In the genomic region with DNA sequence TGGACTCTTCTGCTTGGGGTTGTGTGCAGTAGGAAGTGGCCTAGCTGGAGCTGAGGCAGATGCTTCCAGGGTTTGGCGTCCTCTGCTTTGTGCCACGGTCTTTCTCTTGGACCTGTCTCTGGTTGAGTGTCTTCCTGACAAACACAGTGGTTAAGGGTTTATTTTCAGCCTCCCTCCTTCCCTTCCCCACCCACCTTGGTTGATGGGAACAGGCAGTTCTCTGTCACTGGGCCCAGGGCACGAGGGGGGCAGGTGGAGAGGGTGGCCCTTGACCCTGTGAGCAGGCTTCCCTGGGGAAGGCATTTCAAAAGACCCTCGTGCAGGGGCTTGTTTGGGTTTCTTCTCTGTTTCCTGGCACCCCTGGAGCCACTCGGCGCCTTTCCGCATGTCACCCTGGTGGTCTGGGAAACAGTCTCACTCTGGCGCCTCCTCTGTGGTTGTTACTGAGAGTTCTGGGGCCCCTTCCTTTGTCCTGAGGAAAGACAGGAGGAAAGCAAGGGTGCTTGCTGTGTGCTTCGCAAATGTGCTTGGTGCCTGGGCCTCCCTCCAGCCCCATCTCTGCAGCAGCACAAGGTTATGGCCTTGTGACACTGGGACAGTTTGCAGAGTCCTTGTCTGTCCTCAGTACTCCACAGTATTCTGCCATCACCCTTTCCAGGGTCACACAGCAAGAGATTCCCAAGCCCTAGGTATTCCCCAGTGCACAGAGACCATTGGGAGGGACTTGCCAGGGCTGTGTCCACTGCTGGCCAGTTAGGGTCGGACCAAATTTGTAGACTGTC, we compare ENCODE assay signal across 14 cellular contexts. TPM values are rescaled to one million over a fixed set of nuclear protein-coding genes. Genes with fewer than 3 reads are reported as not detected.
DNase-seq lines count a peak whose midpoint lies in the region; ATAC-seq and TF ChIP-seq lines count a peak whose summit lies in the region.
"Had no signal": no experiment of that assay in that cellular context is flagged by ENCODE, and none has a peak within 500 bp of the region (broad histone marks: within the 10 kb centered on the region; RNA-seq: fewer than 3 reads in every experiment).

No MANE protein-coding gene starts in this region.

- no peak overlapping the region for H3K4me3 Mint-ChIP-seq in CD4-positive, alpha-beta memory T cell
- no peak overlapping the region for H3K4me3 Mint-ChIP-seq in activated CD8-positive, alpha-beta memory T cell treated with anti-CD3 and anti-CD28 coated beads, Interleukin-2, amount 10 ng/mL, durations not matched to agents 7 days and 5 days

- peaks cover 42% of the 10 kb centered on the region for H3K36me3 ChIP-seq in CD4-positive, alpha-beta memory T cell (ENCODE audit: insufficient read depth, low read length)
- peaks cover 0 to 75% of the 10 kb centered on the region in 2 donors for H3K36me3 ChIP-seq in adrenal gland (replicated peaks in 1 of 2)

- no peaks in the 10 kb centered on the region for H3K4me1 ChIP-seq in CD4-positive, alpha-beta memory T cell (ENCODE audit: insufficient read depth, low read length)
- peaks cover 34 to 62% of the 10 kb centered on the region in 2 donors for H3K4me1 ChIP-seq in adrenal gland (replicated peaks in 1 of 2)

- 55 to 63% (median 59%) methylated on average over 7 to 10 of the region's 10 CpGs for whole genome bisulfite sequencing in adrenal gland, 4 donors

- TF ChIP-seq CTCF in adrenal gland (IDR thresholded peaks at IDR 0.05), result no peak

- no peaks in the 10 kb centered on the region for H3K27me3 Mint-ChIP-seq in CD4-positive, alpha-beta memory T cell
- H3K27me3 Mint-ChIP-seq in activated CD8-positive, alpha-beta memory T cell treated with anti-CD3 and anti-CD28 coated beads, Interleukin-2, amount 10 ng/mL, durations not matched to agents 7 days and 5 days, result no peaks in the 10 kb centered on the region

- CTCF ChIA-PET in CD4-positive, alpha-beta memory T cell (lab: Charles Lee; ENCODE audit: partially characterized antibody), result no interaction called here
- CTCF ChIA-PET in activated CD8-positive, alpha-beta memory T cell treated with anti-CD3 and anti-CD28 coated beads, Interleukin-2, amount 10 ng/mL, durations not matched to agents 7 days and 5 days (lab: Charles Lee), result no interaction called here

- peaks cover 0 to 3% (median 0%) of the 10 kb centered on the region in 4 donors for H3K4me1 Mint-ChIP-seq in CD4-positive, alpha-beta memory T cell
- no peaks in the 10 kb centered on the region for H3K4me1 Mint-ChIP-seq in activated CD8-positive, alpha-beta memory T cell treated with anti-CD3 and anti-CD28 coated beads, Interleukin-2, amount 10 ng/mL, durations not matched to agents 7 days and 5 days

- POLR2A ChIA-PET in CD4-positive, alpha-beta memory T cell (lab: Charles Lee; ENCODE audit: partially characterized antibody), result no interaction called here

- intact Hi-C loops in CD4-positive, alpha-beta memory T cell (cut with micrococcal nuclease), result no loop called here
- intact Hi-C loops in adrenal gland (cut with DNase I) (loop anchor here in 1 of 2 donors (5.0 kb wide), 1 partner anchor 37 kb away; no protein-coding TSS in a partner anchor), left cardiac atrium (cut with DNase I) (no loop called here)

- no peak for DNase-seq in CD4-positive, alpha-beta memory T cell
- DNase-seq in adrenal gland, result peak in 5 of 7 donors; percentile 64 to 71 (median 68)
- peak; percentile 15 for DNase-seq in left cardiac atrium
- no peak for DNase-seq in activated CD8-positive, alpha-beta memory T cell treated with anti-CD3 and anti-CD28 coated beads, Interleukin-2, amount 10 ng/mL, durations not matched to agents 7 days and 5 days
- no peak for DNase-seq in NCI-H1417 (lab: John Stamatoyannopoulos, UW)
- no peak for DNase-seq in superior temporal gyrus (ENCODE audit: extremely low spot score)
- no peak for DNase-seq in substantia nigra (lab: John Stamatoyannopoulos, UW)
- DNase-seq: activated CD4-positive, alpha-beta T cell treated with anti-CD3 and anti-CD28 coated beads, Interleukin-2, amount 50 U/mL, for 4 hours; effector memory CD4-positive, alpha-beta T cell; foreskin fibroblast; NCI-H1694; tibial artery had no signal

- no peak for TF ChIP-seq POLR2A in adrenal gland (IDR thresholded peaks at IDR 0.05)

- H3K9me3 ChIP-seq in CD4-positive, alpha-beta memory T cell (ENCODE audit: control insufficient read depth in 1 of 2, low read length in 2 of 2), result no peaks in the 10 kb centered on the region
- H3K9me3 ChIP-seq in adrenal gland (replicated peaks in 1 of 3), result no peaks in the 10 kb centered on the region
- H3K9me3 ChIP-seq: tibial artery had no signal

- no peak overlapping the region for H3K4me3 ChIP-seq in CD4-positive, alpha-beta memory T cell (ENCODE audit: low read length in 2 of 2)
- H3K4me3 ChIP-seq in adrenal gland (no peak overlapping the region), skin epidermis (no peak overlapping the region)
- H3K4me3 ChIP-seq: tibial artery had no signal

- peaks cover 31 to 64% of the 10 kb centered on the region in 2 donors for H3K36me3 Mint-ChIP-seq in CD4-positive, alpha-beta memory T cell
- H3K36me3 Mint-ChIP-seq in activated CD8-positive, alpha-beta memory T cell treated with anti-CD3 and anti-CD28 coated beads, Interleukin-2, amount 10 ng/mL, durations not matched to agents 7 days and 5 days, result peaks cover 15% of the 10 kb centered on the region

- no peak overlapping the region for H3K27ac ChIP-seq in CD4-positive, alpha-beta memory T cell (ENCODE audit: low read depth, low read length)
- H3K27ac ChIP-seq in adrenal gland (peak overlapping the region in 4 of 5 donors; percentile 64 to 94 (median 82)), skin epidermis (peak overlapping the region in 14 of 21 experiments; percentile 17 to 71 (median 55)), substantia nigra (ENCODE audit: low read depth, low read length, poor library complexity, severe bottlenecking) (no peak overlapping the region)

- peak overlapping the region in 4 of 7 donors; percentile 24 to 62 (median 54) for H3K27ac Mint-ChIP-seq in CD4-positive, alpha-beta memory T cell
- H3K27ac Mint-ChIP-seq in activated CD8-positive, alpha-beta memory T cell treated with anti-CD3 and anti-CD28 coated beads, Interleukin-2, amount 10 ng/mL, durations not matched to agents 7 days and 5 days, result no peak overlapping the region

- H3K27me3 ChIP-seq in CD4-positive, alpha-beta memory T cell (ENCODE audit: insufficient read depth, low read length), result no peaks in the 10 kb centered on the region
- no peaks in the 10 kb centered on the region for H3K27me3 ChIP-seq in adrenal gland
- H3K27me3 ChIP-seq: tibial artery had no signal

- no peaks in the 10 kb centered on the region for H3K9me3 Mint-ChIP-seq in CD4-positive, alpha-beta memory T cell
- no peaks in the 10 kb centered on the region for H3K9me3 Mint-ChIP-seq in activated CD8-positive, alpha-beta memory T cell treated with anti-CD3 and anti-CD28 coated beads, Interleukin-2, amount 10 ng/mL, durations not matched to agents 7 days and 5 days (ENCODE audit: low read depth)

- no peak for ATAC-seq in left cardiac atrium
- ATAC-seq in activated CD8-positive, alpha-beta memory T cell treated with anti-CD3 and anti-CD28 coated beads, Interleukin-2, amount 10 ng/mL, durations not matched to agents 7 days and 5 days, result no peak

RNA-seq across cellular contexts. Expression of a gene that starts 10.3 kb away (rescaled TPM):
- 10 to 100 TPM; 11.3 to 13.9 TPM for total RNA-seq in CD4-positive, alpha-beta memory T cell
- polyA plus RNA-seq in CD4-positive, alpha-beta memory T cell, result not detected
- total RNA-seq in adrenal gland (100 to 1,000 TPM; 210 to 650 (median 466) TPM), left cardiac atrium (100 to 1,000 TPM; 169 to 195 TPM)
- polyA plus RNA-seq in adrenal gland, result 1,000 to 10,000 TPM in 1 of 3 donors, 100 to 1,000 TPM in 1, 10 to 100 TPM in 1; 33.9 to 1,593 (median 996) TPM
- not detected for total RNA-seq in activated CD8-positive, alpha-beta memory T cell treated with anti-CD3 and anti-CD28 coated beads, Interleukin-2, amount 10 ng/mL, durations not matched to agents 7 days and 5 days

RNA-seq across cellular contexts. Expression of a gene that starts 29.5 kb away (rescaled TPM):
- 100 to 1,000 TPM; 189 to 205 TPM for total RNA-seq in CD4-positive, alpha-beta memory T cell
- 10 to 100 TPM; 10.2 to 25.8 TPM for polyA plus RNA-seq in CD4-positive, alpha-beta memory T cell
- 100 to 1,000 TPM in 5 of 8 donors, 10 to 100 TPM in 3; 69.5 to 145 (median 113) TPM for total RNA-seq in adrenal gland
- polyA plus RNA-seq in adrenal gland, result 100 to 1,000 TPM in 1 of 3 donors, 10 to 100 TPM in 2; 39.4 to 186 (median 93.5) TPM
- 10 to 100 TPM; 45.9 to 49.0 TPM for total RNA-seq in left cardiac atrium
- total RNA-seq in activated CD8-positive, alpha-beta memory T cell treated with anti-CD3 and anti-CD28 coated beads, Interleukin-2, amount 10 ng/mL, durations not matched to agents 7 days and 5 days, result 10 to 100 TPM; 72.9 to 84.1 TPM

RNA-seq across cellular contexts. Expression of a gene that starts 31.0 kb away (rescaled TPM):
- total RNA-seq in CD4-positive, alpha-beta memory T cell, result 1 to 10 TPM; 5.3 to 7.1 TPM
- under 1 TPM in 1 of 2 donors, not detected in 1; 0.92 TPM for polyA plus RNA-seq in CD4-positive, alpha-beta memory T cell
- total RNA-seq in adrenal gland, result 10 to 100 TPM in 3 of 8 donors, 1 to 10 TPM in 5; 1.1 to 42.0 (median 6.3) TPM
- polyA plus RNA-seq in adrenal gland, result 10 to 100 TPM in 2 of 3 donors, 1 to 10 TPM in 1; 4.2 to 32.7 (median 26.7) TPM
- 1,000 to 10,000 TPM; 2,841 to 3,233 TPM for total RNA-seq in left cardiac atrium
- 1 to 10 TPM; 1.4 to 2.6 TPM for total RNA-seq in activated CD8-positive, alpha-beta memory T cell treated with anti-CD3 and anti-CD28 coated beads, Interleukin-2, amount 10 ng/mL, durations not matched to agents 7 days and 5 days

RNA-seq across cellular contexts. Expression of a gene that starts 40.0 kb away (rescaled TPM):
- total RNA-seq in CD4-positive, alpha-beta memory T cell, result under 1 TPM; 0.17 to 0.22 TPM
- under 1 TPM in 1 of 2 donors, not detected in 1; 0.29 TPM for polyA plus RNA-seq in CD4-positive, alpha-beta memory T cell
- 1 to 10 TPM; 1.9 to 6.8 (median 3.1) TPM for total RNA-seq in adrenal gland
- polyA plus RNA-seq in adrenal gland, result 1 to 10 TPM in 2 of 3 donors, under 1 TPM in 1; 0.81 to 6.4 (median 1.9) TPM
- 10 to 100 TPM; 13.7 to 19.9 TPM for total RNA-seq in left cardiac atrium
- total RNA-seq in activated CD8-positive, alpha-beta memory T cell treated with anti-CD3 and anti-CD28 coated beads, Interleukin-2, amount 10 ng/mL, durations not matched to agents 7 days and 5 days, result under 1 TPM; 0.28 to 0.38 TPM
- total RNA-seq: LHCN-M2 had no signal

RNA-seq across cellular contexts. Expression of a gene that starts 48.8 kb away (rescaled TPM):
- total RNA-seq in CD4-positive, alpha-beta memory T cell, result 1 to 10 TPM; 5.5 to 5.8 TPM
- 1 to 10 TPM in 1 of 2 donors, not detected in 1; 1.3 TPM for polyA plus RNA-seq in CD4-positive, alpha-beta memory T cell
- total RNA-seq in adrenal gland, result 100 to 1,000 TPM in 3 of 8 donors, 10 to 100 TPM in 5; 50.8 to 180 (median 78.7) TPM
- polyA plus RNA-seq in adrenal gland, result 100 to 1,000 TPM in 2 of 3 donors, 10 to 100 TPM in 1; 91.9 to 384 (median 176) TPM
- total RNA-seq in left cardiac atrium, result 100 to 1,000 TPM; 114 to 141 TPM
- total RNA-seq in activated CD8-positive, alpha-beta memory T cell treated with anti-CD3 and anti-CD28 coated beads, Interleukin-2, amount 10 ng/mL, durations not matched to agents 7 days and 5 days, result 10 to 100 TPM; 38.7 to 54.5 TPM

Comparison
In these comparisons a context has a peak if more than half of its experiments do, and no peak if none do; other contexts are left out.
1. DNase-seq: peak in adrenal gland (5 of 7) and left cardiac atrium (single experiment); none in CD4-positive, alpha-beta memory T cell (0 of 5), activated CD8-positive, alpha-beta memory T cell treated with anti-CD3 and anti-CD28 coated beads, Interleukin-2, amount 10 ng/mL, durations not matched to agents 7 days and 5 days (single experiment), NCI-H1417 (0 of 3), superior temporal gyrus (single experiment) and substantia nigra (0 of 49).
2. H3K27ac ChIP-seq: peak in adrenal gland (4 of 5) and skin epidermis (14 of 21); none in CD4-positive, alpha-beta memory T cell (single experiment) and substantia nigra (single experiment).
3. RNA of a gene that starts 10.3 kb away (total RNA-seq): 210 to 650 TPM in adrenal gland, 169 to 195 TPM in left cardiac atrium and 11.3 to 13.9 TPM in CD4-positive, alpha-beta memory T cell; not detected in activated CD8-positive, alpha-beta memory T cell treated with anti-CD3 and anti-CD28 coated beads, Interleukin-2, amount 10 ng/mL, durations not matched to agents 7 days and 5 days; every median in the first group is over 10 times any median in the second.
4. RNA of a gene that starts 31.0 kb away (total RNA-seq): 2,841 to 3,233 TPM in left cardiac atrium; 1.1 to 42.0 TPM in adrenal gland, 5.3 to 7.1 TPM in CD4-positive, alpha-beta memory T cell and 1.4 to 2.6 TPM in activated CD8-positive, alpha-beta memory T cell treated with anti-CD3 and anti-CD28 coated beads, Interleukin-2, amount 10 ng/mL, durations not matched to agents 7 days and 5 days; every median in the first group is over 10 times any median in the second.